8 cellular contexts compared by ENCODE assay signal in the genomic region with DNA sequence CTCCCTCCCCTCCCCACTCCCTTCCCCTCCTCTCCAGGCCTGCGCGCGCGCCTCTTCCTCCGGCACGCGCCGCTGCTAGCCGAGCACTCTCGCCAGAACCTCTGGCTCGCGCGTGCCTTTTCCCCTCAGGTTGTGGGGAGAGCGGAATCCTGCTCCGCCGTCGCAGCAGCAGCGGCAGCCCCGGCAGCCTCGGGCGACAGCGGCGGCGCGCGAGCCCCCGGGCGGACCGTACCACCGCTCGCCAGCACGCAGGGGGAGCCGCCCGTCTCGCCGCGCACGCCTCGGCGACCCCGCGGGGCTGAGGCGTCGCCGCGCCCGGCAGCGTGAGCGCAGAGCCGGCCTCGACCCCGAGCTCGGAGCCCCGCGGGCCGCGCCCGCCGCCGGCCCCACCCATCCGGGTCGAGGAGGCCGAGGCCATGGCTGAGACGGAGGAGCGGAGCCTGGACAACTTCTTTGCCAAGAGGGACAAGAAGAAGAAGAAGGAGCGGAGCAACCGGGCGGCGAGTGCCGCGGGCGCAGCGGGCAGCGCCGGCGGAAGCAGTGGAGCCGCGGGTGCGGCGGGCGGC. TPM values are rescaled to one million over a fixed set of nuclear protein-coding genes. Genes with fewer than 3 reads are reported as not detected.
DNase-seq lines count a peak whose midpoint lies in the region; ATAC-seq and TF ChIP-seq lines count a peak whose summit lies in the region.

CDV3 (plus strand) TSS at position 58 of the 566 bp plus-strand sequence; CDS start at position 417, 359 bp downstream.

- peak; percentile 82 for DNase-seq in SK-N-SH
- no peak for DNase-seq in foreskin keratinocyte
- DNase-seq in ovary, result no peak
- no peak for DNase-seq in kidney glomerular epithelial cell (lab: John Stamatoyannopoulos, UW)
- no peak for DNase-seq in MV-4-11 (lab: John Stamatoyannopoulos, UW)

- peaks cover 49% of the 10 kb centered on the region for H3K4me1 Mint-ChIP-seq in T-helper 1 cell treated with Interleukin-12 subunit alpha and Interleukin-12 subunit beta and Interleukin-4 antibody, amounts not matched to agents 30 μg/mL and 1 μg/mL, for 36 hours (ENCODE audit: low read depth)

- ATAC-seq in SK-N-SH treated with all-trans-retinoic acid at 6 μM for 48 hours (no peak; the same call in 2 of the 3 replicates), HG02943 (IDR thresholded peaks at IDR 0.05; ENCODE audit: low read depth, unreplicated experiment) (peak; percentile 26), foreskin keratinocyte (peak; percentile 44)

- H3K27me3 Mint-ChIP-seq in T-helper 1 cell treated with Interleukin-12 subunit alpha and Interleukin-12 subunit beta and Interleukin-4 antibody, amounts not matched to agents 30 μg/mL and 1 μg/mL, for 36 hours (ENCODE audit: low read depth), result no peaks in the 10 kb centered on the region

- H3K9ac ChIP-seq in SK-N-SH, result peak within 1 kb of the TSS; percentile 77

- POLR2A ChIA-PET in SK-N-SH (lab: Yijun Ruan, JAX), result interaction anchor here (0.6 to 1.6 kb wide), 3 partner anchors 10 to 843 kb away, joined by 3 to 8 read pairs (median 3); no protein-coding TSS in a partner anchor

- no peak for TF ChIP-seq CTCF in SK-N-SH (IDR thresholded peaks at IDR 0.05)
- no peak for TF ChIP-seq CTCF in foreskin keratinocyte (conservative IDR thresholded peaks at IDR 0.05)
- TF ChIP-seq CTCF in ovary (IDR thresholded peaks at IDR 0.05), result no peak

- peak within 1 kb of the TSS; percentile 100 for H3K27ac Mint-ChIP-seq in T-helper 1 cell treated with Interleukin-12 subunit alpha and Interleukin-12 subunit beta and Interleukin-4 antibody, amounts not matched to agents 30 μg/mL and 1 μg/mL, for 36 hours

- peaks cover 17 to 38% of the 10 kb centered on the region in 2 experiments for H3K4me1 ChIP-seq in SK-N-SH (ENCODE audit: control insufficient read depth in 1 of 2, insufficient read depth in 2 of 2, low read depth in 1 of 2, low read length in 1 of 2)
- peaks cover 45% of the 10 kb centered on the region for H3K4me1 ChIP-seq in foreskin keratinocyte
- peaks cover 10% of the 10 kb centered on the region for H3K4me1 ChIP-seq in ovary (ENCODE audit: insufficient read depth)

- H3K27ac ChIP-seq in SK-N-SH (ENCODE audit: low read depth in 2 of 2, low read length in 1 of 2) (peak within 1 kb of the TSS; percentile 82 to 94), foreskin keratinocyte (peak within 1 kb of the TSS; percentile 90), ovary (peak within 1 kb of the TSS; percentile 96 to 98)

- peaks cover 45% of the 10 kb centered on the region for H3K79me2 ChIP-seq in SK-N-SH (ENCODE audit: insufficient read depth)

- CTCF ChIA-PET in SK-N-SH (lab: Yijun Ruan, JAX), result interaction anchor here (0.6 to 2.3 kb wide), 7 partner anchors 11 to 843 kb away, joined by 3 to 12 read pairs (median 4); no protein-coding TSS in a partner anchor

- TF ChIP-seq EP300 in SK-N-SH (IDR thresholded peaks at IDR 0.05; ENCODE audit: borderline replicate concordance in 1 of 2, low read depth in 1 of 2, low read length in 1 of 2) (no peak), ovary (IDR thresholded peaks at IDR 0.05) (no peak)

- H3K4me3 Mint-ChIP-seq in T-helper 1 cell treated with Interleukin-12 subunit alpha and Interleukin-12 subunit beta and Interleukin-4 antibody, amounts not matched to agents 30 μg/mL and 1 μg/mL, for 36 hours, result peak within 1 kb of the TSS; percentile 94

- H3K9me3 Mint-ChIP-seq in T-helper 1 cell treated with Interleukin-12 subunit alpha and Interleukin-12 subunit beta and Interleukin-4 antibody, amounts not matched to agents 30 μg/mL and 1 μg/mL, for 36 hours, result no peaks in the 10 kb centered on the region

- H4K20me1 ChIP-seq in SK-N-SH (ENCODE audit: insufficient read depth), result peaks cover 43% of the 10 kb centered on the region

- peaks cover 24% of the 10 kb centered on the region for H3F3A ChIP-seq in SK-N-SH (replicated peaks; ENCODE audit: insufficient read depth)

- no peak for TF ChIP-seq RAD21 in SK-N-SH (IDR thresholded peaks at IDR 0.05; ENCODE audit: low read length)

- H3K4me2 ChIP-seq in SK-N-SH, result peak within 1 kb of the TSS; percentile 88

- WGBS in SK-N-SH (ENCODE audit: low lambda C conversion rate), result 0% methylated on average over 13 of the region's 81 CpGs
- WGBS in ovary, 3 donors, result 0 to 1% (median 1%) methylated on average over 40 to 81 of the region's 81 CpGs

- intact Hi-C loops in ovary (cut with DNase I), result no loop called here

- H3K9me2 ChIP-seq in SK-N-SH, result no peaks in the 10 kb centered on the region

- H3K36me3 ChIP-seq in SK-N-SH (replicated peaks in 1 of 2; ENCODE audit: control insufficient read depth in 1 of 2, insufficient read depth in 2 of 2, low read length in 1 of 2), result peaks cover 25 to 32% of the 10 kb centered on the region in 2 experiments
- no peaks in the 10 kb centered on the region for H3K36me3 ChIP-seq in ovary

- peak within 1 kb of the TSS; percentile 81 for H2AFZ ChIP-seq in SK-N-SH (ENCODE audit: low read depth)

- peaks cover 36% of the 10 kb centered on the region for H3K36me3 Mint-ChIP-seq in T-helper 1 cell treated with Interleukin-12 subunit alpha and Interleukin-12 subunit beta and Interleukin-4 antibody, amounts not matched to agents 30 μg/mL and 1 μg/mL, for 36 hours (ENCODE audit: low read depth)

- H3K4me3 ChIP-seq in SK-N-SH (ENCODE audit: low read depth in 2 of 2, low read length in 1 of 2) (peak within 1 kb of the TSS; percentile 78 to 83), ovary (peak within 1 kb of the TSS; percentile 86)

- no peaks in the 10 kb centered on the region for H3K27me3 ChIP-seq in SK-N-SH (ENCODE audit: insufficient read depth)
- H3K27me3 ChIP-seq in foreskin keratinocyte, result no peaks in the 10 kb centered on the region
- no peaks in the 10 kb centered on the region for H3K27me3 ChIP-seq in ovary

- H3K9me3 ChIP-seq in SK-N-SH, result no peaks in the 10 kb centered on the region
- no peaks in the 10 kb centered on the region for H3K9me3 ChIP-seq in ovary

- peak; percentile 88 for TF ChIP-seq POLR2A in ovary (IDR thresholded peaks at IDR 0.05)

TF ChIP-seq in SK-N-SH, 30 proteins besides CTCF, POLR2A, EP300 and RAD21 (continues in another document):
- TF ChIP-seq GATA2 (CRISPR knock-in tag; IDR thresholded peaks at IDR 0.05), result no peak
- TF ChIP-seq REST (IDR thresholded peaks at IDR 0.05; ENCODE audit: low read depth, low read length), result peak; percentile 29; the same call in 1 of the 2 replicates

TF ChIP-seq in SK-N-SH treated with all-trans-retinoic acid at 6 μM for 48 hours, 23 proteins besides CTCF, POLR2A, EP300 and RAD21 (continues in another document):
- TF ChIP-seq ZFP3 (CRISPR knock-in tag; IDR thresholded peaks at IDR 0.05), result no peak
- TF ChIP-seq PPARA (CRISPR knock-in tag; IDR thresholded peaks at IDR 0.05; ENCODE audit: borderline replicate concordance), result no peak; the same call in 1 of the 2 replicates
- no peak for TF ChIP-seq ARNTL (CRISPR knock-in tag; IDR thresholded peaks at IDR 0.05; ENCODE audit: borderline replicate concordance, low read depth)
- no peak for TF ChIP-seq PATZ1 (CRISPR knock-in tag; IDR thresholded peaks at IDR 0.05; ENCODE audit: borderline replicate concordance)
- TF ChIP-seq ZNF8 (CRISPR knock-in tag; IDR thresholded peaks at IDR 0.05), result no peak
- no peak for TF ChIP-seq ZNF70 (CRISPR knock-in tag; IDR thresholded peaks at IDR 0.05)
- no peak for TF ChIP-seq GLIS3 (CRISPR knock-in tag; IDR thresholded peaks at IDR 0.05)
- TF ChIP-seq, protein P1, sequence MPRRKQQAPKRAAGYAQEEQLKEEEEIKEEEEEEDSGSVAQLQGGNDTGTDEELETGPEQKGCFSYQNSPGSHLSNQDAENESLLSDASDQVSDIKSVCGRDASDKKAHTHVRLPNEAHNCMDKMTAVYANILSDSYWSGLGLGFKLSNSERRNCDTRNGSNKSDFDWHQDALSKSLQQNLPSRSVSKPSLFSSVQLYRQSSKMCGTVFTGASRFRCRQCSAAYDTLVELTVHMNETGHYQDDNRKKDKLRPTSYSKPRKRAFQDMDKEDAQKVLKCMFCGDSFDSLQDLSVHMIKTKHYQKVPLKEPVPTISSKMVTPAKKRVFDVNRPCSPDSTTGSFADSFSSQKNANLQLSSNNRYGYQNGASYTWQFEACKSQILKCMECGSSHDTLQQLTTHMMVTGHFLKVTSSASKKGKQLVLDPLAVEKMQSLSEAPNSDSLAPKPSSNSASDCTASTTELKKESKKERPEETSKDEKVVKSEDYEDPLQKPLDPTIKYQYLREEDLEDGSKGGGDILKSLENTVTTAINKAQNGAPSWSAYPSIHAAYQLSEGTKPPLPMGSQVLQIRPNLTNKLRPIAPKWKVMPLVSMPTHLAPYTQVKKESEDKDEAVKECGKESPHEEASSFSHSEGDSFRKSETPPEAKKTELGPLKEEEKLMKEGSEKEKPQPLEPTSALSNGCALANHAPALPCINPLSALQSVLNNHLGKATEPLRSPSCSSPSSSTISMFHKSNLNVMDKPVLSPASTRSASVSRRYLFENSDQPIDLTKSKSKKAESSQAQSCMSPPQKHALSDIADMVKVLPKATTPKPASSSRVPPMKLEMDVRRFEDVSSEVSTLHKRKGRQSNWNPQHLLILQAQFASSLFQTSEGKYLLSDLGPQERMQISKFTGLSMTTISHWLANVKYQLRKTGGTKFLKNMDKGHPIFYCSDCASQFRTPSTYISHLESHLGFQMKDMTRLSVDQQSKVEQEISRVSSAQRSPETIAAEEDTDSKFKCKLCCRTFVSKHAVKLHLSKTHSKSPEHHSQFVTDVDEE (CRISPR knock-in tag; IDR thresholded peaks at IDR 0.05), result no peak

RNA-seq across cellular contexts. Expression of gene CDV3, which starts in this region (rescaled TPM):
- 35.4 and 43.2 TPM in 2 replicates for polyA plus RNA-seq in SK-N-SH (2012; rRNA removed)
- polyA plus RNA-seq in SK-N-SH (2012; cell fraction: cytosol; rRNA removed), result 53.6 and 71.5 TPM in 2 replicates
- polyA plus RNA-seq in SK-N-SH (2012; cell fraction: nucleus; rRNA removed), result 10.3 and 24.0 TPM in 2 replicates
- 202 and 218 TPM in 2 replicates for total RNA-seq in foreskin keratinocyte
- polyA plus RNA-seq in foreskin keratinocyte, result 80.4 and 95.9 TPM in 2 replicates
- total RNA-seq in ovary, result 100 to 1,000 TPM in 5 of 7 donors, 10 to 100 TPM in 2; 65.5 to 151 (median 134) TPM
- 100 to 1,000 TPM in 1 of 2 donors, 10 to 100 TPM in 1; 51.3 to 168 TPM for polyA plus RNA-seq in ovary
